ENCODE assay signal across 11 cellular contexts in the genomic region with DNA sequence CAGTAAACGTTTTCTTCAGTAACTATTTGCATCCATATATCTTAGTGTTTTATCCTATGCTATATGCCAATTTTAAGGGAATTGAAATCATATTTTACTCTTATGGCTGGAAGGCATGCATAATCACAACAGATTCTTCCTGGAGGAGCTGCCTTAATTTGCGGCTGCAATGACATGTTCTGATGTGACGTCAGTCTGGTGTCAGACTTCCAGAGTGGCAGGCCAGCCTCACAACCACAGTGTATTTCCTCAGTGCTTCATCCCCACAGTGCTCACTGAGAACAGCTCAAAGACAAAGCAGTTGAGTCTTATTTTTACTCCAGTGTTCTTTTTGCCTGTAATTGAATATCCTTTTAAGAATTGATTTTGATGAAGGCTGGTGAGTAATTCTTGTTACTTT.
DNase-seq lines count a peak whose midpoint lies in the region; ATAC-seq and TF ChIP-seq lines count a peak whose summit lies in the region.
"Had no signal": no experiment of that assay in that cellular context is flagged by ENCODE, and none has a peak within 500 bp of the region (broad histone marks: within the 10 kb centered on the region; RNA-seq: fewer than 3 reads in every experiment).

No MANE protein-coding gene starts in this region.

- H3K9ac ChIP-seq in neural progenitor cell: no peak overlapping the region

- H3K36me3 Mint-ChIP-seq in activated CD8-positive, alpha-beta memory T cell treated with anti-CD3 and anti-CD28 coated beads, Interleukin-2, amount 10 ng/mL, durations not matched to agents 7 days and 5 days: no peaks in the 10 kb centered on the region
- H3K36me3 Mint-ChIP-seq in glutamatergic neuron (ENCODE audit: unreplicated experiment) (no peaks in the 10 kb centered on the region), neural progenitor cell (peaks cover 7% of the 10 kb centered on the region)

- H3K36me3 ChIP-seq in thoracic aorta: no peaks in the 10 kb centered on the region
- H3K36me3 ChIP-seq in neural progenitor cell: no peaks in the 10 kb centered on the region

- TF ChIP-seq CTCF in glutamatergic neuron (IDR thresholded peaks at IDR 0.05; ENCODE audit: partially characterized antibody, unreplicated experiment) (no peak), thoracic aorta (IDR thresholded peaks at IDR 0.05) (no peak), neural progenitor cell (IDR thresholded peaks at IDR 0.05) (no peak), coronary artery (IDR thresholded peaks at IDR 0.05) (no peak)

- H3K4me1 ChIP-seq in thoracic aorta (ENCODE audit: control insufficient read depth in 1 of 2, low read depth in 2 of 2) (peaks cover 37 to 83% of the 10 kb centered on the region in 2 donors), neural progenitor cell (peaks cover 28% of the 10 kb centered on the region)

- DNase-seq in activated CD8-positive, alpha-beta memory T cell treated with anti-CD3 and anti-CD28 coated beads, Interleukin-2, amount 10 ng/mL, durations not matched to agents 7 days and 5 days: peak; percentile 44
- no peak for DNase-seq in activated CD8-positive, alpha-beta memory T cell treated with anti-CD3 and anti-CD28 coated beads, Interleukin-2, amount 50 U/mL, for 48 hours
- DNase-seq in amniotic epithelial cell (ENCODE audit: low read depth): peak; percentile 46
- peak; percentile 37 for DNase-seq in glutamatergic neuron
- DNase-seq in thoracic aorta (ENCODE audit: low spot score): no peak
- no peak for DNase-seq in cerebellar nuclear complex (lab: John Stamatoyannopoulos, UW)
- DNase-seq in neural progenitor cell (ENCODE audit: low spot score): no peak
- no peak for DNase-seq in coronary artery (ENCODE audit: low spot score)
- DNase-seq: DMS79 treated with DMSO at 0.1 percent for 48 hours, NCI-H1694 had no signal

- CTCF ChIA-PET in activated CD8-positive, alpha-beta memory T cell treated with anti-CD3 and anti-CD28 coated beads, Interleukin-2, amount 10 ng/mL, durations not matched to agents 7 days and 5 days (lab: Charles Lee): interaction anchor here (1.0 to 1.4 kb wide), 2 partner anchors 13 to 50 kb away, joined by 4 read pairs; no protein-coding TSS in a partner anchor

- H3K4me3 Mint-ChIP-seq in activated CD8-positive, alpha-beta memory T cell treated with anti-CD3 and anti-CD28 coated beads, Interleukin-2, amount 10 ng/mL, durations not matched to agents 7 days and 5 days: no peak overlapping the region
- no peak overlapping the region for H3K4me3 Mint-ChIP-seq in glutamatergic neuron (ENCODE audit: unreplicated experiment)
- H3K4me3 Mint-ChIP-seq in neural progenitor cell: no peak overlapping the region

- H3K27ac Mint-ChIP-seq in activated CD8-positive, alpha-beta memory T cell treated with anti-CD3 and anti-CD28 coated beads, Interleukin-2, amount 10 ng/mL, durations not matched to agents 7 days and 5 days: no peak overlapping the region
- peak overlapping the region; percentile 17 for H3K27ac Mint-ChIP-seq in glutamatergic neuron (ENCODE audit: unreplicated experiment)
- no peak overlapping the region for H3K27ac Mint-ChIP-seq in neural progenitor cell

- no peak for ATAC-seq in activated CD8-positive, alpha-beta memory T cell treated with anti-CD3 and anti-CD28 coated beads, Interleukin-2, amount 10 ng/mL, durations not matched to agents 7 days and 5 days
- ATAC-seq in thoracic aorta (ENCODE audit: insufficient number of reproducible peaks, low FRiP score, low read depth): peak; percentile 52
- ATAC-seq: A549 had no signal

- H3K4me2 ChIP-seq in neural progenitor cell: no peak overlapping the region
- H3K4me2 ChIP-seq: A549 had no signal

- H3K4me1 Mint-ChIP-seq in activated CD8-positive, alpha-beta memory T cell treated with anti-CD3 and anti-CD28 coated beads, Interleukin-2, amount 10 ng/mL, durations not matched to agents 7 days and 5 days: peaks cover 5% of the 10 kb centered on the region
- peaks cover 36% of the 10 kb centered on the region for H3K4me1 Mint-ChIP-seq in glutamatergic neuron (ENCODE audit: low read depth, unreplicated experiment)
- peaks cover 52% of the 10 kb centered on the region for H3K4me1 Mint-ChIP-seq in neural progenitor cell

- H3K27ac ChIP-seq in thoracic aorta: peak overlapping the region; percentile 37 to 78
- no peak overlapping the region for H3K27ac ChIP-seq in neural progenitor cell
- peak overlapping the region in 1 of 2 donors; percentile 2 for H3K27ac ChIP-seq in coronary artery
- H3K27ac ChIP-seq: A549 had no signal

- H3K27me3 ChIP-seq in thoracic aorta (replicated peaks; ENCODE audit: insufficient read depth) (no peaks in the 10 kb centered on the region), neural progenitor cell (no peaks in the 10 kb centered on the region)

- H3K79me2 ChIP-seq in neural progenitor cell (ENCODE audit: low read depth): peaks cover 98% of the 10 kb centered on the region

- no peaks in the 10 kb centered on the region for H3K27me3 Mint-ChIP-seq in activated CD8-positive, alpha-beta memory T cell treated with anti-CD3 and anti-CD28 coated beads, Interleukin-2, amount 10 ng/mL, durations not matched to agents 7 days and 5 days
- H3K27me3 Mint-ChIP-seq in glutamatergic neuron (ENCODE audit: unreplicated experiment) (peaks cover 2% of the 10 kb centered on the region), neural progenitor cell (ENCODE audit: insufficient read depth, low read depth) (peaks cover 2% of the 10 kb centered on the region)

- H2AFZ ChIP-seq in neural progenitor cell (replicated peaks): no peak overlapping the region

- no peaks in the 10 kb centered on the region for H3K9me3 ChIP-seq in thoracic aorta
- no peaks in the 10 kb centered on the region for H3K9me3 ChIP-seq in neural progenitor cell (ENCODE audit: low read depth)
- H3K9me3 ChIP-seq: A549 had no signal

- H3K4me3 ChIP-seq in thoracic aorta (peak overlapping the region; percentile 16), neural progenitor cell (no peak overlapping the region), coronary artery (no peak overlapping the region)
- H3K4me3 ChIP-seq: A549 had no signal

- H4K20me1 ChIP-seq in neural progenitor cell (ENCODE audit: low read depth): peaks cover 47% of the 10 kb centered on the region

- peaks cover 8% of the 10 kb centered on the region for H3F3A ChIP-seq in neural progenitor cell (ENCODE audit: low read depth)

- H3K9me3 Mint-ChIP-seq in activated CD8-positive, alpha-beta memory T cell treated with anti-CD3 and anti-CD28 coated beads, Interleukin-2, amount 10 ng/mL, durations not matched to agents 7 days and 5 days (ENCODE audit: low read depth): no peaks in the 10 kb centered on the region
- H3K9me3 Mint-ChIP-seq in glutamatergic neuron (ENCODE audit: unreplicated experiment) (peaks cover 5% of the 10 kb centered on the region), neural progenitor cell (no peaks in the 10 kb centered on the region)

Comparison
In these comparisons a context has a peak if more than half of its experiments do, and no peak if none do; other contexts are left out.
1. DNase-seq: peak in activated CD8-positive, alpha-beta memory T cell treated with anti-CD3 and anti-CD28 coated beads, Interleukin-2, amount 10 ng/mL, durations not matched to agents 7 days and 5 days (single experiment), amniotic epithelial cell (single experiment) and glutamatergic neuron (single experiment); none in activated CD8-positive, alpha-beta memory T cell treated with anti-CD3 and anti-CD28 coated beads, Interleukin-2, amount 50 U/mL, for 48 hours (single experiment), thoracic aorta (single experiment), cerebellar nuclear complex (0 of 2), neural progenitor cell (single experiment) and coronary artery (single experiment).